In the genomic region with DNA sequence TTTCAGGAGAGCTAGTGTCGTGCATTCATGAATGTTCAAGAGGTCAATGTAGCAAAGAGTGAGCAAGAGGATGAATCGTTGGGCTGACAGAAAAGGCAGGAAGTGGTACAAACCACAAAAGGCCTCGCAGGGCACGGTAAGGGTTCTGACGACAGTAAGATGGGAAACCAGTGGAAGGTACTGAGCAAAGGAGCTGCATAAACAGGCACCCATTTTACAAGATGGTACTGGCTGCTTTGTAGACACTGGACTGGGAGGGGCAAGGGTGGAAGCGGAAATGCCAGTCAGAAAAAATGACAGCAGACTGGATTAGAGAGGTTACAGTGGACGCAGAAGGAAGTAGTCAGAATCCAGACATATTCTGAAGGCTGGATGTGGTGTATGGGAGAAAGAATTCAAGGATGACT, we compare ENCODE assay signal across 8 cellular contexts.
A peak's percentile ranks its signal among the peaks of the same experiment; 100 is the strongest.
DNase-seq lines count a peak whose midpoint lies in the region; ATAC-seq, FAIRE-seq and TF ChIP-seq lines count a peak whose summit lies in the region.

No MANE protein-coding gene starts in this region.

- TF ChIP-seq EP300 in A549 (IDR thresholded peaks at IDR 0.05), result no peak

- TF ChIP-seq POLR2A in A549 (IDR thresholded peaks at IDR 0.05; ENCODE audit: low read length), result no peak

- no peak for TF ChIP-seq RAD21 in A549 (conservative IDR thresholded peaks at IDR 0.05 in 1 of 2, IDR thresholded peaks at IDR 0.05 in 1 of 2)

- H3K4me1 ChIP-seq in A549, result peaks cover 4% of the 10 kb centered on the region; the same call in 2 of the 3 replicates

- CTCF ChIA-PET in A549 (lab: Yijun Ruan, JAX), result interaction anchor here (0.9 to 1.1 kb wide), 3 partner anchors 11 to 166 kb away, joined by 3 read pairs; no protein-coding TSS in a partner anchor

- peak overlapping the region in 1 of 2 experiments; percentile 48; a peak in 3 of 6 replicates for H3K27ac ChIP-seq in A549

- POLR2A ChIA-PET in A549 (lab: Yijun Ruan, JAX), result interaction anchor here (1.3 kb wide), 1 partner anchor 123 kb away, joined by 5 read pairs; the partner anchor contains the start of gene PTPN14

- TF ChIP-seq CTCF in A549 (IDR thresholded peaks at IDR 0.05), result no peak

- FAIRE-seq in A549 (lab: Jason Lieb, UNC), result no peak
- FAIRE-seq in RCC 7860 (lab: Jason Lieb, UNC), result peak; percentile 99

- DNase-seq in A549 (ENCODE audit: low read depth in 1 of 2, low spot score in 1 of 2) (peak in 1 of 2 experiments; percentile 49), RCC 7860 (ENCODE audit: low spot score) (peak; percentile 100), activated T-helper 1 cell treated with Interleukin-2 at 50 U/mL for 16 hours (ENCODE audit: low read depth) (peak; percentile 26), kidney glomerular epithelial cell (lab: John Stamatoyannopoulos, UW) (peak; percentile 91), superior temporal gyrus (ENCODE audit: extremely low spot score) (no peak)
- DNase-seq in stimulated activated naive CD4-positive, alpha-beta T cell (lab: John Stamatoyannopoulos, UW), result peak in 5 of 6 experiments; percentile 1 to 78 (median 59)

- no peak overlapping the region for H3K4me3 ChIP-seq in A549

- H3K9me3 ChIP-seq in A549, result no peaks in the 10 kb centered on the region

- ATAC-seq in A549 (peak; percentile 43 to 80; a peak in 5 of 6 replicates), GM18870 (IDR thresholded peaks at IDR 0.05; ENCODE audit: unreplicated experiment) (peak; percentile 92), HG03095 (IDR thresholded peaks at IDR 0.05; ENCODE audit: unreplicated experiment) (peak; percentile 93)

- WGBS in A549 (ENCODE audit: missing lambda C conversion rate), result 62% methylated on average over 7 of the region's 7 CpGs

- H3K4me2 ChIP-seq in A549, result peak overlapping the region; percentile 8; the same call in 1 of the 3 replicates

TF ChIP-seq in A549, 52 proteins besides CTCF, POLR2A, EP300 and RAD21:
- no peak for TF ChIP-seq NPAS2 (CRISPR knock-in tag; IDR thresholded peaks at IDR 0.05; ENCODE audit: borderline replicate concordance)
- TF ChIP-seq, protein P1, sequence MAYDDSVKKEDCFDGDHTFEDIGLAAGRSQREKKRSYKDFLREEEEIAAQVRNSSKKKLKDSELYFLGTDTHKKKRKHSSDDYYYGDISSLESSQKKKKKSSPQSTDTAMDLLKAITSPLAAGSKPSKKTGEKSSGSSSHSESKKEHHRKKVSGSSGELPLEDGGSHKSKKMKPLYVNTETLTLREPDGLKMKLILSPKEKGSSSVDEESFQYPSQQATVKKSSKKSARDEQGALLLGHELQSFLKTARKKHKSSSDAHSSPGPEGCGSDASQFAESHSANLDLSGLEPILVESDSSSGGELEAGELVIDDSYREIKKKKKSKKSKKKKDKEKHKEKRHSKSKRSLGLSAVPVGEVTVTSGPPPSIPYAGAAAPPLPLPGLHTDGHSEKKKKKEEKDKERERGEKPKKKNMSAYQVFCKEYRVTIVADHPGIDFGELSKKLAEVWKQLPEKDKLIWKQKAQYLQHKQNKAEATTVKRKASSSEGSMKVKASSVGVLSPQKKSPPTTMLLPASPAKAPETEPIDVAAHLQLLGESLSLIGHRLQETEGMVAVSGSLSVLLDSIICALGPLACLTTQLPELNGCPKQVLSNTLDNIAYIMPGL (CRISPR knock-in tag; IDR thresholded peaks at IDR 0.05; ENCODE audit: borderline replicate concordance), result no peak
TF ChIP-seq in A549: peak in this region for 0.
